1 cellular context compared by ENCODE assay signal in the genomic region with DNA sequence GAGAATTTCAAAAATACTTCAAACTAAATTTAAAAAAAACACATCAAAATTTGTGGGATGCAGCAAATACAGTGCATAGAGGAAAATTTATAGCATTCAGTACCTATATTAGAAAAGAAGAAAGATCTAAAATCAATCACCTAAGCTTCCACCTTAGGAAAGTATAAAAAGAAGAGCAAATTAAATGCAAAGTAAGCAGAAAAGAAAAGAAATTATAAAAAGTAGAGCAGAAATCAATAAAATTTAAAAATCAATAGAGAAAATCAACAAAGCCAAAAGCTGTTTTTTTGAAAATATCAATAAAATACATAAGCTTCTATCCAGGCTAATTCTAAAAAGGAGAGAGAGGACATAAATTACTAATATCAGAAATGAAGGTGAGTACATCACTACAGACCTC.
TF ChIP-seq lines count a peak whose summit lies in the region.

No MANE protein-coding gene starts in this region.

TF ChIP-seq in K562, 482 proteins besides CTCF, POLR2A, EP300 and RAD21 (continued from another document):
- TF ChIP-seq, protein P1, sequence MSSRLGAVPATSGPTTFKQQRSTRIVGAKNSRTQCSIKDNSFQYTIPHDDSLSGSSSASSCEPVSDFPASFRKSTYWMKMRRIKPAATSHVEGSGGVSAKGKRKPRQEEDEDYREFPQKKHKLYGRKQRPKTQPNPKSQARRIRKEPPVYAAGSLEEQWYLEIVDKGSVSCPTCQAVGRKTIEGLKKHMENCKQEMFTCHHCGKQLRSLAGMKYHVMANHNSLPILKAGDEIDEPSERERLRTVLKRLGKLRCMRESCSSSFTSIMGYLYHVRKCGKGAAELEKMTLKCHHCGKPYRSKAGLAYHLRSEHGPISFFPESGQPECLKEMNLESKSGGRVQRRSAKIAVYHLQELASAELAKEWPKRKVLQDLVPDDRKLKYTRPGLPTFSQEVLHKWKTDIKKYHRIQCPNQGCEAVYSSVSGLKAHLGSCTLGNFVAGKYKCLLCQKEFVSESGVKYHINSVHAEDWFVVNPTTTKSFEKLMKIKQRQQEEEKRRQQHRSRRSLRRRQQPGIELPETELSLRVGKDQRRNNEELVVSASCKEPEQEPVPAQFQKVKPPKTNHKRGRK (tag; IDR thresholded peaks at IDR 0.05): no peak
- TF ChIP-seq CHD2 (IDR thresholded peaks at IDR 0.05; ENCODE audit: low read depth, low read length) (no peak), NONO (IDR thresholded peaks at IDR 0.05; ENCODE audit: low read depth in 2 of 2, low read length in 1 of 2) (no peak), C11orf30 (IDR thresholded peaks at IDR 0.05; ENCODE audit: low read depth) (peak; percentile 86), MAFF (IDR thresholded peaks at IDR 0.05; ENCODE audit: low read length) (peak; percentile 54; the same call in 1 of the 2 replicates), MAFG (tag; conservative IDR thresholded peaks at IDR 0.05) (peak; percentile 80), FIP1L1 (IDR thresholded peaks at IDR 0.05; ENCODE audit: low read depth, low read length, poor library complexity, severe bottlenecking) (no peak), MCM2 (IDR thresholded peaks at IDR 0.05; ENCODE audit: low read depth) (no peak), ZNF316 (IDR thresholded peaks at IDR 0.05) (peak; percentile 96)
